In the genomic region with DNA sequence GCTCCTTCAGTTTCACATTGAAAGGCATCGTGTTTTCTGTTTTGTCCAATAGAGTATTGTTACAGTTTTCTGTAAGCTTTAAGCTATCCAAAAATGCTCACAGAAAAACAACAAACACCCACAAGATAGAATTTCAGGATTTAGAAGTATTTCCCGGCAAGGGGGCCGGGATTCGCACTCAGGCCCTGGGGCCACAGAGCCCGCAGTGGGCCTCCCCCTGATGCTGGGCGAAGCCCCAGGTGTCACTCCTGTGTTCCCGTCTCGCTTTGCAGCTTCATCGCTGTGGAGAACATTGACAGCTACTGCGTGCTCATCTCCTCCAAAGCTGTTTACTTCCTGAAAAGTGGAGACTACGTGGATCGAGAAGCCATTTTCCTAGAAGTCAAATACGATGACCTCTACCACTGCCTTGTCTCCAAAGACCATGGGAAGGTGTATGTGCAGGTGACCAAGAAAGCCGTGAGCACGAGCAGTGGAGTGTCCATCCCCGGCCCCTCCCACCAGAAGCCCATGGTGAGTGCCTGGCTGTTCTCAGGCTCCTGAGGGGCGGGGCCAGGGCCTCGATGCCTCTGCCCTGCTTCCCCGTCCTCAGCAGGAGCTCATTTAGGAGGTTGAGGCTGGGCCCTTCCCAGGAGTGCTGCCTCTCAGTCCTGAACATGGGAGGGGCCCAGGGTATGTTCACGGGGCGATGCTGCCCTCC, we compare ENCODE assay signal across 18 cellular contexts.
"Had no signal": no experiment of that assay in that cellular context is flagged by ENCODE, and none has a peak within 500 bp of the region (broad histone marks: within the 10 kb centered on the region; RNA-seq: fewer than 3 reads in every experiment).

No MANE protein-coding gene starts in this region.

- H3K4me3 Mint-ChIP-seq: activated CD8-positive, alpha-beta memory T cell treated with anti-CD3 and anti-CD28 coated beads, Interleukin-2, amount 10 ng/mL, durations not matched to agents 7 days and 5 days; dendritic cell treated with granulocyte-macrophage colony-stimulating factor and Interleukin-4, amounts not matched to agents 40 ng/mL and 50 ng/mL, for 4 days; stimulated activated memory B cell treated with anti-CD40 and anti-IgM and Interleukin-4, amounts not matched to agents 10 μg/mL and 1 μg/mL and 100 μg/mL, for 72 hours; T-helper 1 cell treated with Interleukin-12 subunit alpha and Interleukin-12 subunit beta and Interleukin-4 antibody, amounts not matched to agents 30 μg/mL and 1 μg/mL, for 36 hours had no signal

- H3K9me3 Mint-ChIP-seq: activated T-helper 2 cell treated with anti-CD3 and anti-CD28 coated beads, Interferon-gamma antibody, Interleukin-2, Interleukin-4, amounts not matched to agents 10 μg/mL and 5 μg/mL and 100 μg/mL, durations not matched to agents 14 hours and 24 hours and 36 hours; dendritic cell treated with granulocyte-macrophage colony-stimulating factor and Interleukin-4, amounts not matched to agents 40 ng/mL and 50 ng/mL, for 4 days; stimulated activated memory B cell treated with anti-CD40 and anti-IgM and Interleukin-4, amounts not matched to agents 10 μg/mL and 1 μg/mL and 100 μg/mL, for 72 hours; T-helper 1 cell treated with Interleukin-12 subunit alpha and Interleukin-12 subunit beta and Interleukin-4 antibody, amounts not matched to agents 30 μg/mL and 1 μg/mL, for 36 hours had no signal

- ATAC-seq: activated CD8-positive, alpha-beta memory T cell treated with anti-CD3 and anti-CD28 coated beads, Interleukin-2, amount 10 ng/mL, durations not matched to agents 7 days and 5 days; body of pancreas; sciatic nerve; stimulated activated memory B cell treated with anti-CD40 and anti-IgM and Interleukin-4, amounts not matched to agents 10 μg/mL and 1 μg/mL and 100 μg/mL, for 72 hours had no signal

- H3K27ac ChIP-seq: body of pancreas, tibial artery had no signal

- H3K4me3 ChIP-seq: body of pancreas, esophagus muscularis mucosa, left ventricle myocardium inferior, smooth muscle cell, tibial artery had no signal

- H3K9me3 ChIP-seq: body of pancreas, esophagus muscularis mucosa, left ventricle myocardium inferior, tibial artery had no signal

- DNase-seq: activated CD4-positive, alpha-beta T cell treated with anti-CD3 and anti-CD28 coated beads for 4 hours; activated CD4-positive, alpha-beta T cell treated with anti-CD3 and anti-CD28 coated beads, Interleukin-2, amount 50 U/mL, for 48 hours; activated CD4-positive, CD25-positive, alpha-beta regulatory T cell; activated CD8-positive, alpha-beta memory T cell treated with anti-CD3 and anti-CD28 coated beads, Interleukin-2, amount 10 ng/mL, durations not matched to agents 7 days and 5 days; activated naive CD4-positive, alpha-beta T cell treated with Interleukin-2 at 50 U/mL for 16 hours; effector memory CD4-positive, alpha-beta T cell; left ventricle myocardium inferior; stimulated activated CD4-positive, alpha-beta T cell treated with anti-CD3 and anti-CD28 coated beads, Interleukin-15, amount 100 ng/mL, for 24 hours; T1000; tibial artery had no signal

- H3K27ac Mint-ChIP-seq: activated CD8-positive, alpha-beta memory T cell treated with anti-CD3 and anti-CD28 coated beads, Interleukin-2, amount 10 ng/mL, durations not matched to agents 7 days and 5 days; activated T-helper 2 cell treated with anti-CD3 and anti-CD28 coated beads, Interferon-gamma antibody, Interleukin-2, Interleukin-4, amounts not matched to agents 10 μg/mL and 5 μg/mL and 100 μg/mL, durations not matched to agents 14 hours and 24 hours and 36 hours; dendritic cell treated with granulocyte-macrophage colony-stimulating factor and Interleukin-4, amounts not matched to agents 40 ng/mL and 50 ng/mL, for 4 days; stimulated activated memory B cell treated with anti-CD40 and anti-IgM and Interleukin-4, amounts not matched to agents 10 μg/mL and 1 μg/mL and 100 μg/mL, for 72 hours; T-helper 1 cell treated with Interleukin-12 subunit alpha and Interleukin-12 subunit beta and Interleukin-4 antibody, amounts not matched to agents 30 μg/mL and 1 μg/mL, for 36 hours had no signal

- H3K27me3 ChIP-seq: body of pancreas, esophagus muscularis mucosa, tibial artery had no signal

- H3K27me3 Mint-ChIP-seq: activated CD8-positive, alpha-beta memory T cell treated with anti-CD3 and anti-CD28 coated beads, Interleukin-2, amount 10 ng/mL, durations not matched to agents 7 days and 5 days; dendritic cell treated with granulocyte-macrophage colony-stimulating factor and Interleukin-4, amounts not matched to agents 40 ng/mL and 50 ng/mL, for 4 days; stimulated activated memory B cell treated with anti-CD40 and anti-IgM and Interleukin-4, amounts not matched to agents 10 μg/mL and 1 μg/mL and 100 μg/mL, for 72 hours had no signal
